ENCODE assay signal across 1 cellular context in genomic region chr5:50576686-50577256, GRCh38.
TF ChIP-seq lines count a peak whose summit lies in the region.

No MANE protein-coding gene starts in this region.

TF ChIP-seq in IMR-90, 13 proteins besides CTCF, POLR2A, EP300 and RAD21 (continued from another document):
- TF ChIP-seq CHD1 (IDR thresholded peaks at IDR 0.05; ENCODE audit: low read depth, low read length) (no peak), USF2 (IDR thresholded peaks at IDR 0.05; ENCODE audit: low read depth, low read length) (no peak), MAZ (IDR thresholded peaks at IDR 0.05; ENCODE audit: borderline replicate concordance, low read depth, low read length) (no peak), RFX5 (IDR thresholded peaks at IDR 0.05; ENCODE audit: low read depth, low read length) (no peak), MXI1 (IDR thresholded peaks at IDR 0.05; ENCODE audit: borderline replicate concordance, low read depth, low read length) (no peak), FOS (IDR thresholded peaks at IDR 0.05; ENCODE audit: low read depth, low read length) (no peak), SMC3 (IDR thresholded peaks at IDR 0.05; ENCODE audit: low read depth, low read length) (no peak), MAFK (IDR thresholded peaks at IDR 0.05; ENCODE audit: low read depth, low read length) (no peak), NFE2L2 (IDR thresholded peaks at IDR 0.05; ENCODE audit: low read depth, low read length) (no peak), RCOR1 (IDR thresholded peaks at IDR 0.05; ENCODE audit: insufficient replicate concordance, low read length) (no peak), BHLHE40 (IDR thresholded peaks at IDR 0.05; ENCODE audit: low read depth, low read length) (no peak)
